ENCODE assay signal across 24 cellular contexts in the genomic region with DNA sequence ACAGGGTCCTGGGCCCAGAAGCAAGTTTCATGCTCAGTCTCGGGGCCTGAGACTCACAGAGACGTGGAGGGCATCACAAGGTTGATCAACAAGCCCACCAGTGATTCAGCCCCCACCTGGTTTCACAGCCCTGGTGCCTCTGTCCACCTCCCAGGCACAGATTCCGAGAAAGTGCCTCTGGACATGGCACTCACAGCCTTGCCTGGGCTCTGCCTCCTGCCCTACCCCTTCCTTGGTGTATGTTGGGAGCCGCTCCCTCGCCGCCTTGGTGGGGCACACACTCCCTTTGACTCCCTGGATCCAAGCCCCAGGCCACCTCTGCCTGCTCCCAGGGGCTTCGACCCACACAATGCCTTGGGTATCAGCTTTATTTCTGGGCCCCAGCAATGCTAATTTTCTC.
"Had no signal": no experiment of that assay in that cellular context is flagged by ENCODE, and none has a peak within 500 bp of the region (broad histone marks: within the 10 kb centered on the region; RNA-seq: fewer than 3 reads in every experiment).

No MANE protein-coding gene starts in this region.

- H3K27ac Mint-ChIP-seq: activated naive CD8-positive, alpha-beta T cell treated with anti-CD3 and anti-CD28 coated beads, Interleukin-2, amount 50 U/mL, for 24 hours; activated T-helper 1 cell treated with anti-CD3 and anti-CD28 coated beads, Interleukin-12 subunit alpha, Interleukin-12 subunit beta, Interleukin-2, Interleukin-4 antibody, amounts not matched to agents 30 ng/mL and 10 ng/mL and 1 ng/mL, durations not matched to agents 14 hours and 24 hours and 36 hours; memory B cell; stimulated activated naive CD8-positive, alpha-beta T cell treated with anti-CD3 and anti-CD28 coated beads, Interleukin-15, Interleukin-2, amounts not matched to agents 100 ng/mL and 50 ng/mL, for 24 hours; T-helper 1 cell treated with Interleukin-12 subunit alpha and Interleukin-12 subunit beta and Interleukin-4 antibody, amounts not matched to agents 30 μg/mL and 1 μg/mL, for 36 hours; WTC11 had no signal

- H3K27me3 ChIP-seq: body of pancreas, cardiac muscle cell, hepatocyte, right atrium auricular region, thyroid gland, uterus had no signal

- ATAC-seq: activated naive CD8-positive, alpha-beta T cell treated with anti-CD3 and anti-CD28 coated beads, Interleukin-2, amount 50 U/mL, for 24 hours; body of pancreas; psoas muscle; WTC11 had no signal

- DNase-seq: activated gamma-delta T cell; activated naive CD4-positive, alpha-beta T cell treated with anti-CD3 and anti-CD28 coated beads, Interleukin-2, amount 50 U/mL, for 16 hours; activated naive CD8-positive, alpha-beta T cell treated with anti-CD3 and anti-CD28 coated beads, Interleukin-2, amount 50 U/mL, for 24 hours; anterior cingulate cortex; dermis blood vessel endothelial cell; effector memory CD4-positive, alpha-beta T cell; glutamatergic neuron; occipital lobe; psoas muscle; stimulated activated CD4-positive, alpha-beta T cell treated with anti-CD3 and anti-CD28 coated beads, Interleukin-12 subunit alpha, Interleukin-12 subunit beta, amount 100 ng/mL, for 4 hours; substantia nigra; T1000; thyroid gland had no signal

- H3K4me2 ChIP-seq: hepatocyte had no signal

- H3K4me1 Mint-ChIP-seq: activated naive CD8-positive, alpha-beta T cell treated with anti-CD3 and anti-CD28 coated beads, Interleukin-2, amount 50 U/mL, for 24 hours; memory B cell had no signal

- H3K4me3 ChIP-seq: body of pancreas, cardiac muscle cell, esophagus muscularis mucosa, hepatocyte, psoas muscle, right atrium auricular region, thyroid gland, uterus had no signal

- H2AFZ ChIP-seq: hepatocyte had no signal

- H3K9me3 Mint-ChIP-seq: activated T-helper 1 cell treated with anti-CD3 and anti-CD28 coated beads, Interleukin-12 subunit alpha, Interleukin-12 subunit beta, Interleukin-2, Interleukin-4 antibody, amounts not matched to agents 30 ng/mL and 10 ng/mL and 1 ng/mL, durations not matched to agents 14 hours and 24 hours and 36 hours; stimulated activated naive CD8-positive, alpha-beta T cell treated with anti-CD3 and anti-CD28 coated beads, Interleukin-15, Interleukin-2, amounts not matched to agents 100 ng/mL and 50 ng/mL, for 24 hours; WTC11 had no signal

- H3K27me3 Mint-ChIP-seq: activated naive CD8-positive, alpha-beta T cell treated with anti-CD3 and anti-CD28 coated beads, Interleukin-2, amount 50 U/mL, for 24 hours had no signal

- H3K36me3 ChIP-seq: cardiac muscle cell, esophagus muscularis mucosa, right atrium auricular region, thyroid gland, uterus had no signal

- H3K4me3 Mint-ChIP-seq: activated naive CD8-positive, alpha-beta T cell treated with anti-CD3 and anti-CD28 coated beads, Interleukin-2, amount 50 U/mL, for 24 hours; activated T-helper 1 cell treated with anti-CD3 and anti-CD28 coated beads, Interleukin-12 subunit alpha, Interleukin-12 subunit beta, Interleukin-2, Interleukin-4 antibody, amounts not matched to agents 30 ng/mL and 10 ng/mL and 1 ng/mL, durations not matched to agents 14 hours and 24 hours and 36 hours; memory B cell; stimulated activated naive CD8-positive, alpha-beta T cell treated with anti-CD3 and anti-CD28 coated beads, Interleukin-15, Interleukin-2, amounts not matched to agents 100 ng/mL and 50 ng/mL, for 24 hours; T-helper 1 cell treated with Interleukin-12 subunit alpha and Interleukin-12 subunit beta and Interleukin-4 antibody, amounts not matched to agents 30 μg/mL and 1 μg/mL, for 36 hours; WTC11 had no signal

- H3K9me3 ChIP-seq: body of pancreas, esophagus muscularis mucosa, psoas muscle, right atrium auricular region, thyroid gland, uterus had no signal

- H3K4me1 ChIP-seq: body of pancreas, esophagus muscularis mucosa, psoas muscle, right atrium auricular region, thyroid gland, uterus had no signal

- H3K27ac ChIP-seq: body of pancreas, cardiac muscle cell, esophagus muscularis mucosa, hepatocyte, psoas muscle, right atrium auricular region, thyroid gland, uterus had no signal

- H3K36me3 Mint-ChIP-seq: memory B cell, WTC11 had no signal

- H3K79me2 ChIP-seq: hepatocyte had no signal
